Comparison of ENCODE assay signal across 8 cellular contexts in the genomic region with DNA sequence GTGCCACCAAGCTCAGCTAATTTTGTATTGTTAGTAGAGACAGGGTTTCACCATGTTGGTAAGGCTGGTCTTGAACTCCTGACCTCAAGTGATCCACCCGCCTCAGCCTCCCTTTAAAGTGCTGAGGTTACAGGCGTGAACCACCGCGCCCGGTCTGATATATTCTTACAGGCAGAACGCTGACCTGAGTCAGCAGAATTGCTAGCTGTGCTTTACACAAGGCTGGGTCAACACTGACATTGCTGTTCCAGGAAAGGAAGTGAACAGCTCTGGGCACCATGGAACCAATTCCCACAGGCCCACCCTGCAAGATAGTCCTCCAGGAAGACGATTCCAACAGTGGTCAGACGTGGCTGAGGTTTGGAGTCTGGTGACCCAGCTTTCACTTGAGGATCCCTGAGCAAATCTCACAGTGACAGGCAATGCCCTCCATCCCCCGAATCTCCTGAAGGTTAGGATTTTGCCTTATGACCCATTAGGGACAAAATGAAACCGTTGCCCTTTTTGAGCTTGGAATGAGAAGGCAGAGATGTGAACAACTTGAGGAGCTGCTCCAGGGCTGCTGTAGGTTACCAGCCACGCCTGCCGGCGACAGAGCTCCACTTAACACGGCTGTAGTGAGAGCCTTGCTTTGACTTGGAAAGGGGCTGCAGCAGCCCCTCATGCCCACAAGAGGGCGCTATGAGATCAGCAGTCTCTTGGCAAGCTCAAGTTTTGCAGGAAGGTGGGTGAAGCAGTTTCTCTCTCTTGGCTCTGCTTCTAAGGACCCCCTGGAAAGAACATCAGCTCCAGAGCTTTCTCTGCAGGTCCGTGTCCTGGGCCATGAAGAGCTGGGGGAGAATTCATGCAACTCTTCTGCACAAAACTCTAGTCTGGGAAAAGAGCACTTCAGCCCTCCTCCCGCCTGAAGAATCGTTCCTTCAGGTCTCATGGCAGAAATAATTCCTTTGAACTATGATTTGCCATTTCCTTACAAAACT.
DNase-seq lines count a peak whose midpoint lies in the region; ATAC-seq and TF ChIP-seq lines count a peak whose summit lies in the region.

No MANE protein-coding gene starts in this region.

- intact Hi-C loops in sciatic nerve (cut with DNase I) = loop anchor here (10.0 kb wide), 1 partner anchor 285 kb away; no protein-coding TSS in a partner anchor

- no peaks in the 10 kb centered on the region for H3K4me1 ChIP-seq in HEK293 (ENCODE audit: control insufficient read depth, insufficient read depth, low read length)

- H3K9me3 Mint-ChIP-seq in T-helper 2 cell treated with Interferon-gamma antibody and Interleukin-4, amounts not matched to agents 5 μg/mL and 100 μg/mL, for 36 hours = no peaks in the 10 kb centered on the region

- no peaks in the 10 kb centered on the region for H3K9me3 ChIP-seq in HEK293 (ENCODE audit: control insufficient read depth, insufficient read depth, low read depth, low read length)

- peaks cover 0 to 60% of the 10 kb centered on the region in 2 experiments; a peak in 2 of 3 replicates for H3K36me3 ChIP-seq in HEK293 (ENCODE audit: control insufficient read depth in 2 of 2, insufficient read depth in 1 of 2, low read length in 2 of 2)

- peaks cover 4% of the 10 kb centered on the region for H3K4me1 Mint-ChIP-seq in T-helper 2 cell treated with Interferon-gamma antibody and Interleukin-4, amounts not matched to agents 5 μg/mL and 100 μg/mL, for 36 hours (ENCODE audit: low read depth)

- CTCF ChIA-PET in HEK293 (lab: Yijun Ruan, JAX) = interaction anchor here (0.5 to 3.4 kb wide), 60 partner anchors 8 to 881 kb away, joined by 3 to 23 read pairs (median 4); no protein-coding TSS in a partner anchor

- POLR2A ChIA-PET in HEK293 (lab: Yijun Ruan, JAX) = interaction anchor here (1.1 kb wide), 1 partner anchor 277 kb away, joined by 5 read pairs; the partner anchor contains the start of gene TRA2B

- ATAC-seq in sciatic nerve (peak; percentile 43), GM18520 (IDR thresholded peaks at IDR 0.05; ENCODE audit: unreplicated experiment) (no peak)

- DNase-seq in D341Med (ENCODE audit: low spot score) = peak; percentile 88
- DNase-seq in NCI-H187 treated with DMSO at 0.1 percent for 48 hours (lab: John Stamatoyannopoulos, UW) = peak; percentile 18
- peak; percentile 39 for DNase-seq in T-helper 2 cell treated with Interferon-gamma antibody and Interleukin-4, amounts not matched to agents 5 μg/mL and 100 μg/mL, for 36 hours (ENCODE audit: low spot score)
- DNase-seq in astrocyte of the hippocampus (ENCODE audit: low read depth, low spot score) = peak; percentile 93
- peak; percentile 67 for DNase-seq in hepatic stellate cell (ENCODE audit: low spot score)
- DNase-seq in sciatic nerve (ENCODE audit: low spot score) = peak; percentile 88

- H3K36me3 Mint-ChIP-seq in T-helper 2 cell treated with Interferon-gamma antibody and Interleukin-4, amounts not matched to agents 5 μg/mL and 100 μg/mL, for 36 hours (ENCODE audit: low read depth) = no peaks in the 10 kb centered on the region

- H3K4me3 Mint-ChIP-seq in T-helper 2 cell treated with Interferon-gamma antibody and Interleukin-4, amounts not matched to agents 5 μg/mL and 100 μg/mL, for 36 hours = no peak overlapping the region

- H3K27ac ChIP-seq in HEK293 (ENCODE audit: extremely low read depth, low read depth, low read length) = no peak overlapping the region

- H3K27me3 Mint-ChIP-seq in T-helper 2 cell treated with Interferon-gamma antibody and Interleukin-4, amounts not matched to agents 5 μg/mL and 100 μg/mL, for 36 hours (ENCODE audit: low read depth) = peaks cover 19% of the 10 kb centered on the region

- peak; percentile 60; the same call in 1 of the 2 replicates for TF ChIP-seq CTCF in HEK293 (tag by site-specific recombination; IDR thresholded peaks at IDR 0.05)

- no peak overlapping the region for H3K4me3 ChIP-seq in HEK293 (ENCODE audit: low read depth, low read length)

- no peak overlapping the region for H3K27ac Mint-ChIP-seq in T-helper 2 cell treated with Interferon-gamma antibody and Interleukin-4, amounts not matched to agents 5 μg/mL and 100 μg/mL, for 36 hours

TF ChIP-seq in HEK293, 187 proteins besides CTCF, POLR2A, EP300 and RAD21 (continues in another document):
- no peak for TF ChIP-seq ZNF354C (tag by site-specific recombination; IDR thresholded peaks at IDR 0.05; ENCODE audit: borderline replicate concordance, low read depth)
- TF ChIP-seq, protein P1, sequence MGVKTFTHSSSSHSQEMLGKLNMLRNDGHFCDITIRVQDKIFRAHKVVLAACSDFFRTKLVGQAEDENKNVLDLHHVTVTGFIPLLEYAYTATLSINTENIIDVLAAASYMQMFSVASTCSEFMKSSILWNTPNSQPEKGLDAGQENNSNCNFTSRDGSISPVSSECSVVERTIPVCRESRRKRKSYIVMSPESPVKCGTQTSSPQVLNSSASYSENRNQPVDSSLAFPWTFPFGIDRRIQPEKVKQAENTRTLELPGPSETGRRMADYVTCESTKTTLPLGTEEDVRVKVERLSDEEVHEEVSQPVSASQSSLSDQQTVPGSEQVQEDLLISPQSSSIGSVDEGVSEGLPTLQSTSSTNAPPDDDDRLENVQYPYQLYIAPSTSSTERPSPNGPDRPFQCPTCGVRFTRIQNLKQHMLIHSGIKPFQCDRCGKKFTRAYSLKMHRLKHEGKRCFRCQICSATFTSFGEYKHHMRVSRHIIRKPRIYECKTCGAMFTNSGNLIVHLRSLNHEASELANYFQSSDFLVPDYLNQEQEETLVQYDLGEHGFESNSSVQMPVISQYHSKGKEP (tag by site-specific recombination; IDR thresholded peaks at IDR 0.05) = no peak
- no peak for TF ChIP-seq ZSCAN5A (tag by site-specific recombination; IDR thresholded peaks at IDR 0.05)
- TF ChIP-seq, protein P2, sequence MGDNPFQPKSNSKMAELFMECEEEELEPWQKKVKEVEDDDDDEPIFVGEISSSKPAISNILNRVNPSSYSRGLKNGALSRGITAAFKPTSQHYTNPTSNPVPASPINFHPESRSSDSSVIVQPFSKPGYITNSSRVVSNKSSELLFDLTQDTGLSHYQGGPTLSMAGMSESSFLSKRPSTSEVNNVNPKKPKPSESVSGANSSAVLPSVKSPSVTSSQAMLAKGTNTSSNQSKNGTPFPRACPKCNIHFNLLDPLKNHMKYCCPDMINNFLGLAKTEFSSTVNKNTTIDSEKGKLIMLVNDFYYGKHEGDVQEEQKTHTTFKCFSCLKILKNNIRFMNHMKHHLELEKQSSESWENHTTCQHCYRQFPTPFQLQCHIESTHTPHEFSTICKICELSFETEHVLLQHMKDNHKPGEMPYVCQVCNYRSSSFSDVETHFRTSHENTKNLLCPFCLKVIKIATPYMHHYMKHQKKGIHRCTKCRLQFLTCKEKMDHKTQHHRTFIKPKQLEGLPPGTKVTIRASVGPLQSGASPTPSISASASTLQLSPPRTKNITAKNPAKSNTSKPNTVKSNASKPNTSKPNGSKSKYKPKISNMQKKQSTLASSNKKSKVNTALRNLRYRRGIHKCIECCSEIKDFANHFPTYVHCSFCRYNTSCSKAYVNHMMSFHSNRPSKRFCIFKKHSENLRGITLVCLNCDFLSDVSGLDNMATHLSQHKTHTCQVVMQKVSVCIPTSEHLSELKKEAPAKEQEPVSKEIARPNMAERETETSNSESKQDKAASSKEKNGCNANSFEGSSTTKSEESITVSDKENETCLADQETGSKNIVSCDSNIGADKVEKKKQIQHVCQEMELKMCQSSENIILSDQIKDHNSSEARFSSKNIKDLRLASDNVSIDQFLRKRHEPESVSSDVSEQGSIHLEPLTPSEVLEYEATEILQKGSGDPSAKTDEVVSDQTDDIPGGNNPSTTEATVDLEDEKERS (tag by site-specific recombination; IDR thresholded peaks at IDR 0.05) = no peak
- TF ChIP-seq, protein P3, sequence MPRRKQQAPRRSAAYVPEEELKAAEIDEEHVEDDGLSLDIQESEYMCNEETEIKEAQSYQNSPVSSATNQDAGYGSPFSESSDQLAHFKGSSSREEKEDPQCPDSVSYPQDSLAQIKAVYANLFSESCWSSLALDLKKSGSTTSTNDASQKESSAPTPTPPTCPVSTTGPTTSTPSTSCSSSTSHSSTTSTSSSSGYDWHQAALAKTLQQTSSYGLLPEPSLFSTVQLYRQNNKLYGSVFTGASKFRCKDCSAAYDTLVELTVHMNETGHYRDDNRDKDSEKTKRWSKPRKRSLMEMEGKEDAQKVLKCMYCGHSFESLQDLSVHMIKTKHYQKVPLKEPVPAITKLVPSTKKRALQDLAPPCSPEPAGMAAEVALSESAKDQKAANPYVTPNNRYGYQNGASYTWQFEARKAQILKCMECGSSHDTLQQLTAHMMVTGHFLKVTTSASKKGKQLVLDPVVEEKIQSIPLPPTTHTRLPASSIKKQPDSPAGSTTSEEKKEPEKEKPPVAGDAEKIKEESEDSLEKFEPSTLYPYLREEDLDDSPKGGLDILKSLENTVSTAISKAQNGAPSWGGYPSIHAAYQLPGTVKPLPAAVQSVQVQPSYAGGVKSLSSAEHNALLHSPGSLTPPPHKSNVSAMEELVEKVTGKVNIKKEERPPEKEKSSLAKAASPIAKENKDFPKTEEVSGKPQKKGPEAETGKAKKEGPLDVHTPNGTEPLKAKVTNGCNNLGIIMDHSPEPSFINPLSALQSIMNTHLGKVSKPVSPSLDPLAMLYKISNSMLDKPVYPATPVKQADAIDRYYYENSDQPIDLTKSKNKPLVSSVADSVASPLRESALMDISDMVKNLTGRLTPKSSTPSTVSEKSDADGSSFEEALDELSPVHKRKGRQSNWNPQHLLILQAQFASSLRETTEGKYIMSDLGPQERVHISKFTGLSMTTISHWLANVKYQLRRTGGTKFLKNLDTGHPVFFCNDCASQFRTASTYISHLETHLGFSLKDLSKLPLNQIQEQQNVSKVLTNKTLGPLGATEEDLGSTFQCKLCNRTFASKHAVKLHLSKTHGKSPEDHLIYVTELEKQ (tag by site-specific recombination; IDR thresholded peaks at IDR 0.05; ENCODE audit: borderline replicate concordance) = no peak
- TF ChIP-seq ZNF654 (tag by site-specific recombination; IDR thresholded peaks at IDR 0.05; ENCODE audit: low read depth) = peak; percentile 87
- TF ChIP-seq ZNF311 (tag by site-specific recombination; IDR thresholded peaks at IDR 0.05; ENCODE audit: borderline replicate concordance) = no peak
- no peak for TF ChIP-seq ZNF202 (tag by site-specific recombination; IDR thresholded peaks at IDR 0.05; ENCODE audit: borderline replicate concordance)
- no peak for TF ChIP-seq FEZF1 (tag by site-specific recombination; IDR thresholded peaks at IDR 0.05)

Comparison
In these comparisons a context has a peak if more than half of its experiments do, and no peak if none do; other contexts are left out.
1. DNase-seq: peak in every context shown above with its lines; median percentile 93 in astrocyte of the hippocampus; 88 in D341Med; 88 in sciatic nerve; 67 in hepatic stellate cell; 39 in T-helper 2 cell treated with Interferon-gamma antibody and Interleukin-4, amounts not matched to agents 5 μg/mL and 100 μg/mL, for 36 hours; 18 in NCI-H187 treated with DMSO at 0.1 percent for 48 hours.